In the genomic region with DNA sequence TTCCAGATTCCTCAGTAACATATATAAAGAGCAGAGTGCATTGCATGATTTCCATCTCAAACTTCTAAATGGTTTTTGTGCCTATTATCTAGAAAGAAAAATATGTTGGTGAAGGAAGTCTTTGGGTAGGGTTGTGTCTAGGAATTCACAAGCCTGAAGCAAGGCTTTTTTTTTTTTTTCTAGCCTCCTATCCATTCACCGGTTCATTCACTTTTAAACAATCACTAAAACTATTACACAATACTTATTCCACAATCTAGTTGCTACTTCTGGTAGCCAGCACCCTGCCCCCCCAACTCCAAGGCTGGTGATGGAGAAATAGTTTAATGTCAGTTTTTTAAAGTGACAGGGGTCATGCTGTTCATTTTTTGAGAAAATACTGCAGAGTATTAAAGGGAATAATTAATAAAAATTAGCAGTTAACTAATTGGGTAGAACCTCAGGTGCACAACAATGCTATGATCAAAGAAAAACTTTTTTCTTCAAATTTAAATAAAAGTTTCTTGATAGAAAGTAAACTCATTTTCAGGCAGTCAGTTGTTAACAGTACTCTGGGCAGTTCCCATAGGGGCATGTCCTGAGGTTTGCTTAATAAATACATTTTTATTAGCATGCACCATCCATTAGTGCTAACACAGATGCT, we compare ENCODE assay signal across 8 cellular contexts. TPM values are rescaled to one million over a fixed set of nuclear protein-coding genes. Genes with fewer than 3 reads are reported as not detected.
DNase-seq lines count a peak whose midpoint lies in the region; ATAC-seq lines count a peak whose summit lies in the region.

No MANE protein-coding gene starts in this region.

- peaks cover 16% of the 10 kb centered on the region for H3K4me1 ChIP-seq in iPS-15b (ENCODE audit: control insufficient read depth, insufficient read depth, low read length)

- peak; percentile 0 for ATAC-seq in activated CD8-positive, alpha-beta memory T cell treated with anti-CD3 and anti-CD28 coated beads, Interleukin-2, amount 10 ng/mL, durations not matched to agents 7 days and 5 days
- ATAC-seq in stimulated activated naive CD8-positive, alpha-beta T cell treated with anti-CD3 and anti-CD28 coated beads, Interleukin-15, amount 100 ng/mL, for 72 hours = no peak

- H3K36me3 Mint-ChIP-seq in activated CD8-positive, alpha-beta memory T cell treated with anti-CD3 and anti-CD28 coated beads, Interleukin-2, amount 10 ng/mL, durations not matched to agents 7 days and 5 days = peaks cover 19% of the 10 kb centered on the region
- H3K36me3 Mint-ChIP-seq in activated T-helper 1 cell treated with anti-CD3 and anti-CD28 coated beads, Interleukin-12 subunit alpha, Interleukin-12 subunit beta, Interleukin-2, Interleukin-4 antibody, amounts not matched to agents 30 ng/mL and 10 ng/mL and 1 ng/mL, durations not matched to agents 14 hours and 24 hours and 36 hours (ENCODE audit: low read depth) = peaks cover 30% of the 10 kb centered on the region

- no peak for DNase-seq in activated CD8-positive, alpha-beta memory T cell treated with anti-CD3 and anti-CD28 coated beads, Interleukin-2, amount 10 ng/mL, durations not matched to agents 7 days and 5 days
- no peak for DNase-seq in activated CD8-positive, alpha-beta memory T cell treated with anti-CD3 and anti-CD28 coated beads, Interleukin-2, amount 50 U/mL, for 4 hours
- DNase-seq in activated T-helper 1 cell treated with anti-CD3 and anti-CD28 coated beads, Interleukin-12 subunit alpha, Interleukin-12 subunit beta, Interleukin-2, Interleukin-4 antibody, amounts not matched to agents 30 ng/mL and 10 ng/mL and 1 ng/mL, durations not matched to agents 14 hours and 24 hours and 36 hours (ENCODE audit: low spot score) = no peak
- DNase-seq in stimulated activated naive CD8-positive, alpha-beta T cell treated with anti-CD3 and anti-CD28 coated beads, Interleukin-15, amount 100 ng/mL, for 72 hours = no peak
- DNase-seq in DMS53 treated with DMSO at 0.1 percent for 48 hours (lab: John Stamatoyannopoulos, UW; ENCODE audit: unreplicated experiment) (no peak), NCI-H1092 treated with DMSO at 0.1 percent for 48 hours (lab: John Stamatoyannopoulos, UW) (no peak), mucosa of gallbladder (ENCODE audit: low spot score) (no peak)

- H3K27me3 ChIP-seq in iPS-15b (ENCODE audit: control insufficient read depth, insufficient read depth, low read length) = no peaks in the 10 kb centered on the region

- no peaks in the 10 kb centered on the region for H3K36me3 ChIP-seq in iPS-15b (ENCODE audit: control insufficient read depth, insufficient read depth, low read length)

- CTCF ChIA-PET in activated CD8-positive, alpha-beta memory T cell treated with anti-CD3 and anti-CD28 coated beads, Interleukin-2, amount 10 ng/mL, durations not matched to agents 7 days and 5 days (lab: Charles Lee) = interaction anchor here (1.2 to 5.3 kb wide), 11 partner anchors 12 to 494 kb away, joined by 3 to 41 read pairs (median 6); a partner anchor contains a TSS

- intact Hi-C loops in activated T-helper 1 cell treated with anti-CD3 and anti-CD28 coated beads, Interleukin-12 subunit alpha, Interleukin-12 subunit beta, Interleukin-2, Interleukin-4 antibody, amounts not matched to agents 30 ng/mL and 10 ng/mL and 1 ng/mL, durations not matched to agents 14 hours and 24 hours and 36 hours (cut with micrococcal nuclease) = loop anchor here (1.0 kb wide), 3 partner anchors 12 to 484 kb away; no protein-coding TSS in a partner anchor

- H3K27ac Mint-ChIP-seq in activated CD8-positive, alpha-beta memory T cell treated with anti-CD3 and anti-CD28 coated beads, Interleukin-2, amount 10 ng/mL, durations not matched to agents 7 days and 5 days = peak overlapping the region; percentile 94
- peak overlapping the region; percentile 96 for H3K27ac Mint-ChIP-seq in activated T-helper 1 cell treated with anti-CD3 and anti-CD28 coated beads, Interleukin-12 subunit alpha, Interleukin-12 subunit beta, Interleukin-2, Interleukin-4 antibody, amounts not matched to agents 30 ng/mL and 10 ng/mL and 1 ng/mL, durations not matched to agents 14 hours and 24 hours and 36 hours
- peak overlapping the region; percentile 92 to 94 for H3K27ac Mint-ChIP-seq in stimulated activated naive CD8-positive, alpha-beta T cell treated with anti-CD3 and anti-CD28 coated beads, Interleukin-15, amount 100 ng/mL, for 72 hours

- H3K27me3 Mint-ChIP-seq in activated CD8-positive, alpha-beta memory T cell treated with anti-CD3 and anti-CD28 coated beads, Interleukin-2, amount 10 ng/mL, durations not matched to agents 7 days and 5 days = no peaks in the 10 kb centered on the region
- no peaks in the 10 kb centered on the region for H3K27me3 Mint-ChIP-seq in activated T-helper 1 cell treated with anti-CD3 and anti-CD28 coated beads, Interleukin-12 subunit alpha, Interleukin-12 subunit beta, Interleukin-2, Interleukin-4 antibody, amounts not matched to agents 30 ng/mL and 10 ng/mL and 1 ng/mL, durations not matched to agents 14 hours and 24 hours and 36 hours (ENCODE audit: insufficient read depth)
- H3K27me3 Mint-ChIP-seq in stimulated activated naive CD8-positive, alpha-beta T cell treated with anti-CD3 and anti-CD28 coated beads, Interleukin-15, amount 100 ng/mL, for 72 hours = no peaks in the 10 kb centered on the region

- H3K4me3 Mint-ChIP-seq in activated CD8-positive, alpha-beta memory T cell treated with anti-CD3 and anti-CD28 coated beads, Interleukin-2, amount 10 ng/mL, durations not matched to agents 7 days and 5 days = peak overlapping the region; percentile 85
- peak overlapping the region; percentile 88 for H3K4me3 Mint-ChIP-seq in activated T-helper 1 cell treated with anti-CD3 and anti-CD28 coated beads, Interleukin-12 subunit alpha, Interleukin-12 subunit beta, Interleukin-2, Interleukin-4 antibody, amounts not matched to agents 30 ng/mL and 10 ng/mL and 1 ng/mL, durations not matched to agents 14 hours and 24 hours and 36 hours
- peak overlapping the region; percentile 83 to 88 for H3K4me3 Mint-ChIP-seq in stimulated activated naive CD8-positive, alpha-beta T cell treated with anti-CD3 and anti-CD28 coated beads, Interleukin-15, amount 100 ng/mL, for 72 hours

- peaks cover 52% of the 10 kb centered on the region for H3K4me1 Mint-ChIP-seq in activated CD8-positive, alpha-beta memory T cell treated with anti-CD3 and anti-CD28 coated beads, Interleukin-2, amount 10 ng/mL, durations not matched to agents 7 days and 5 days
- H3K4me1 Mint-ChIP-seq in activated T-helper 1 cell treated with anti-CD3 and anti-CD28 coated beads, Interleukin-12 subunit alpha, Interleukin-12 subunit beta, Interleukin-2, Interleukin-4 antibody, amounts not matched to agents 30 ng/mL and 10 ng/mL and 1 ng/mL, durations not matched to agents 14 hours and 24 hours and 36 hours (ENCODE audit: low read depth) = peaks cover 60% of the 10 kb centered on the region
- H3K4me1 Mint-ChIP-seq in stimulated activated naive CD8-positive, alpha-beta T cell treated with anti-CD3 and anti-CD28 coated beads, Interleukin-15, amount 100 ng/mL, for 72 hours = peaks cover 44% of the 10 kb centered on the region

- no peaks in the 10 kb centered on the region for H3K9me3 ChIP-seq in iPS-15b (ENCODE audit: control insufficient read depth, insufficient read depth, low read length)

- H3K4me3 ChIP-seq in iPS-15b (ENCODE audit: low read depth, low read length) = peak overlapping the region; percentile 43

- H3K9ac ChIP-seq in iPS-15b (ENCODE audit: low read depth, low read length) = no peak overlapping the region

- peaks cover 2% of the 10 kb centered on the region for H3K9me3 Mint-ChIP-seq in activated CD8-positive, alpha-beta memory T cell treated with anti-CD3 and anti-CD28 coated beads, Interleukin-2, amount 10 ng/mL, durations not matched to agents 7 days and 5 days (ENCODE audit: low read depth)
- peaks cover 12% of the 10 kb centered on the region for H3K9me3 Mint-ChIP-seq in activated T-helper 1 cell treated with anti-CD3 and anti-CD28 coated beads, Interleukin-12 subunit alpha, Interleukin-12 subunit beta, Interleukin-2, Interleukin-4 antibody, amounts not matched to agents 30 ng/mL and 10 ng/mL and 1 ng/mL, durations not matched to agents 14 hours and 24 hours and 36 hours
- peaks cover 14 to 16% of the 10 kb centered on the region in 2 donors for H3K9me3 Mint-ChIP-seq in stimulated activated naive CD8-positive, alpha-beta T cell treated with anti-CD3 and anti-CD28 coated beads, Interleukin-15, amount 100 ng/mL, for 72 hours

RNA-seq across cellular contexts. Expression of a gene that starts 10.9 kb away (rescaled TPM):
- total RNA-seq in activated CD8-positive, alpha-beta memory T cell treated with anti-CD3 and anti-CD28 coated beads, Interleukin-2, amount 10 ng/mL, durations not matched to agents 7 days and 5 days = 100 to 1,000 TPM in 1 of 2 experiments, 10 to 100 TPM in 1; 81.1 to 103 TPM
- 243 TPM in 2 replicates for total RNA-seq in activated T-helper 1 cell treated with anti-CD3 and anti-CD28 coated beads, Interleukin-12 subunit alpha, Interleukin-12 subunit beta, Interleukin-2, Interleukin-4 antibody, amounts not matched to agents 30 ng/mL and 10 ng/mL and 1 ng/mL, durations not matched to agents 14 hours and 24 hours and 36 hours
- 231 TPM for total RNA-seq in mucosa of gallbladder
